5 cellular contexts compared by ENCODE assay signal in the genomic region with DNA sequence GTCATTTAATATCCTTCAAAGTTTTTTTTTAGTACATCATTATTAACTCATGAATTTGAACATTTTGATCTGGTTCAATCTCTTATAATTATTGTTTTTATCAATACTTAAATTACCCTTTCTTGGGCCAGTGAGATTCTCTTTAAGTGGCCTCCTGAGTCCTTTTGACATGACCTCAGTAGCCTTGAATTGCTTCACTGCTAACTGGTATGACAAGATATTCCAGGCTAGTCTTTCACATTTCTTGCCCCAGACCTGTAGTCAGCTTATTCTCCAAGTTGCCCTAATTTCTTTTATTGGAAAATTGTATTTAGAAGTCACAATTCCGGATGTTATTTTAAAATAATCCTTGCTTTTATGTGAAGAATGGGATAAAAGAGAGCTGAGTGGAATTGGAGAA.
"Had no signal": no experiment of that assay in that cellular context is flagged by ENCODE, and none has a peak within 500 bp of the region (broad histone marks: within the 10 kb centered on the region; RNA-seq: fewer than 3 reads in every experiment).

No MANE protein-coding gene starts in this region.

- H3K4me3 ChIP-seq: GM23338, K562 had no signal

- DNase-seq: H9, HCEC 1CT, IMR-90 had no signal

- H2AFZ ChIP-seq: GM23338 had no signal

- H3K4me2 ChIP-seq: GM23338 had no signal
